ENCODE assay signal across 1 cellular context in genomic region chr12:112117685-112118084, GRCh38.
TF ChIP-seq lines count a peak whose summit lies in the region.

No MANE protein-coding gene starts in this region.

TF ChIP-seq in HepG2, 621 proteins besides CTCF, POLR2A, EP300 and RAD21:
- peak; percentile 47; the same call in 1 of the 2 replicates for TF ChIP-seq ZNF460 (CRISPR knock-in tag; IDR thresholded peaks at IDR 0.05; ENCODE audit: borderline replicate concordance)
- no peak for TF ChIP-seq ZMYM4 (CRISPR knock-in tag; IDR thresholded peaks at IDR 0.05)
- 0 out of 2 replicates have a peak, but pooled peaks have one; percentile 15 for TF ChIP-seq ZMYM3 (CRISPR knock-in tag; IDR thresholded peaks at IDR 0.05)
